In genomic region chr19:49453757-49454248, GRCh38 we compare ENCODE assay signal across 8 cellular contexts. TPM values are rescaled to one million over a fixed set of nuclear protein-coding genes. Genes with fewer than 3 reads are reported as not detected.
A peak's percentile ranks its signal among the peaks of the same experiment; 100 is the strongest.
DNase-seq lines count a peak whose midpoint lies in the region; ATAC-seq, FAIRE-seq and TF ChIP-seq lines count a peak whose summit lies in the region.

No MANE protein-coding gene starts in this region.

- TF ChIP-seq POLR2A in esophagus squamous epithelium (IDR thresholded peaks at IDR 0.05): no peak

- H3K27me3 ChIP-seq in RWPE2 (ENCODE audit: insufficient read depth, poor library complexity, severe bottlenecking): no peaks in the 10 kb centered on the region
- no peaks in the 10 kb centered on the region for H3K27me3 ChIP-seq in esophagus squamous epithelium
- H3K27me3 ChIP-seq in rectal smooth muscle tissue (ENCODE audit: control insufficient read depth, insufficient read depth, low read length): no peaks in the 10 kb centered on the region

- ATAC-seq in RWPE2 (ENCODE audit: low read depth): no peak
- no peak for ATAC-seq in GM18909 (IDR thresholded peaks at IDR 0.05; ENCODE audit: poor library complexity, unreplicated experiment)

- no peak for DNase-seq in GM12864 (ENCODE audit: low read depth)
- DNase-seq in RWPE2 (ENCODE audit: low spot score): no peak
- no peak for DNase-seq in esophagus squamous epithelium (lab: John Stamatoyannopoulos, UW)
- DNase-seq in T-helper 9 cell: no peak
- DNase-seq in HTR-8/SVneo (ENCODE audit: insufficient read length, low spot score): no peak
- DNase-seq in MV-4-11 (lab: John Stamatoyannopoulos, UW): no peak

- peak overlapping the region; percentile 81 for H3K27ac ChIP-seq in RWPE2 (ENCODE audit: poor library complexity, severe bottlenecking)
- peak overlapping the region; percentile 96 to 99 (median 98) for H3K27ac ChIP-seq in esophagus squamous epithelium
- H3K27ac ChIP-seq in rectal smooth muscle tissue (ENCODE audit: low read depth, low read length): peak overlapping the region; percentile 99

- WGBS in esophagus squamous epithelium, 2 donors: 29 to 38% methylated on average over 7 to 10 of the region's 11 CpGs

- peak overlapping the region; percentile 83 for H3K4me3 ChIP-seq in GM12864 (ENCODE audit: low read depth, low read length)
- H3K4me3 ChIP-seq in RWPE2 (ENCODE audit: severe bottlenecking): peak overlapping the region; percentile 47
- H3K4me3 ChIP-seq in esophagus squamous epithelium: peak overlapping the region; percentile 46 to 94 (median 78)
- H3K4me3 ChIP-seq in rectal smooth muscle tissue (ENCODE audit: low read length): peak overlapping the region; percentile 93

- peak overlapping the region; percentile 94 for H3K9ac ChIP-seq in rectal smooth muscle tissue (ENCODE audit: low read length)

- TF ChIP-seq CTCF in GM12864 (IDR thresholded peaks at IDR 0.05; ENCODE audit: low read depth, low read length, missing control alignments): no peak
- TF ChIP-seq CTCF in RWPE2 (IDR thresholded peaks at IDR 0.05; ENCODE audit: poor library complexity, severe bottlenecking): no peak
- TF ChIP-seq CTCF in esophagus squamous epithelium (IDR thresholded peaks at IDR 0.05): no peak

- peaks cover 21% of the 10 kb centered on the region for H3K36me3 ChIP-seq in RWPE2 (ENCODE audit: low read depth)
- H3K36me3 ChIP-seq in esophagus squamous epithelium: peaks cover 0 to 32% (median 5%) of the 10 kb centered on the region in 3 donors
- H3K36me3 ChIP-seq in rectal smooth muscle tissue (ENCODE audit: control insufficient read depth, insufficient read depth, low read length): no peaks in the 10 kb centered on the region

- intact Hi-C loops in esophagus squamous epithelium (cut with DNase I): no loop called here

- FAIRE-seq in HTR-8/SVneo (lab: Jason Lieb, UNC): no peak

- H3K9me3 ChIP-seq in RWPE2 (ENCODE audit: severe bottlenecking) (no peaks in the 10 kb centered on the region), esophagus squamous epithelium (no peaks in the 10 kb centered on the region)

- peaks cover 6% of the 10 kb centered on the region for H3K4me1 ChIP-seq in RWPE2 (ENCODE audit: insufficient read depth, poor library complexity, severe bottlenecking)
- peaks cover 10 to 74% (median 20%) of the 10 kb centered on the region in 3 donors for H3K4me1 ChIP-seq in esophagus squamous epithelium
- H3K4me1 ChIP-seq in rectal smooth muscle tissue (ENCODE audit: control insufficient read depth, insufficient read depth, low read length): peaks cover 7% of the 10 kb centered on the region

RNA-seq across cellular contexts. Expression of gene ALDH16A1, which starts 0.8 kb away (rescaled TPM):
- 10 to 100 TPM; 35.9 to 56.5 (median 39.0) TPM for total RNA-seq in esophagus squamous epithelium

RNA-seq across cellular contexts. Expression of gene PIH1D1, which starts 2.2 kb away (rescaled TPM):
- 10 to 100 TPM; 54.4 to 91.2 (median 67.2) TPM for total RNA-seq in esophagus squamous epithelium

RNA-seq across cellular contexts. Expression of gene SLC17A7, which starts 12.5 kb away (rescaled TPM):
- total RNA-seq in esophagus squamous epithelium: 1 to 10 TPM in 1 of 4 donors, under 1 TPM in 3; 0.13 to 1.5 (median 0.40) TPM

RNA-seq across cellular contexts. Expression of gene FLT3LG, which starts 20.2 kb away (rescaled TPM):
- 1 to 10 TPM in 3 of 4 donors, under 1 TPM in 1; 0.75 to 4.2 (median 2.7) TPM for total RNA-seq in esophagus squamous epithelium

RNA-seq across cellular contexts. Expression of gene GFY, which starts 28.6 kb away (rescaled TPM):
- not detected for total RNA-seq in esophagus squamous epithelium
